Comparison of ENCODE assay signal across 19 cellular contexts in the genomic region with DNA sequence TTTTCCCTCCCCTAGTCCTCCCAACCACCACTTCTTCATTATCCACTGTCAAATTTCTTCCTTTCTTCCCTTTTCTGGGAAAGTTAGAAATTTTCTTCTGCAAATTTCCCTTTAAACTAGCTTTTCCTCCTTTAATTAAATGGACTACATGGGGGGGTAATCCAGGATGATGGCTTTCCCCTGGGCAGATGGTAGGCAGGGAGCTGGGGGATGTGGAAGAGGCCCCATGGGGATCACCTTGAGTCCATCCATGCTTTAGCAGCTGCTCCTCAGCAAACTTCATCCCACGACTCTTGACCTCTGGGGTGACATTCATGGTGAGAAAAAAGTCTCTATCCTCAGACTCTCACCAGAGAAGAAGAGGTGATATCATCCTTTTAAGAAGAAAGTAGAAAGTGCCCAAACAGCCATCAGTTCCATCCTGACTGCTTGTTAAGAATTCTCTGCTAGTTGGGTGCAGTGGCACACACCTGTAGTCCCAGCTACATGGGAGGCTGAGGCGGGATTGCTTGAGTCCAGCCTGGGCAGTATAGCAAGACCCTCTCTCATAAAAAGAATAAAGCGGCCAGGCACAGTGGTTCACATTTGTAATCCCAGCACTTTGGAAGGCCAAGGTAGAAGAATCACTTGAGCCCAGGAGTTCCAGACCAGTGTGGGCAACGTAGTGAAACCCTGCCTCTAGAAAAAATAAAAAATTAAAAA. TPM values are rescaled to one million over a fixed set of nuclear protein-coding genes. Genes with fewer than 3 reads are reported as not detected.
DNase-seq lines count a peak whose midpoint lies in the region; ATAC-seq and TF ChIP-seq lines count a peak whose summit lies in the region.
"Had no signal": no experiment of that assay in that cellular context is flagged by ENCODE, and none has a peak within 500 bp of the region (broad histone marks: within the 10 kb centered on the region; RNA-seq: fewer than 3 reads in every experiment).

No MANE protein-coding gene starts in this region.

- no peak for TF ChIP-seq POLR2A in body of pancreas (IDR thresholded peaks at IDR 0.05)

- H3K27me3 Mint-ChIP-seq in activated CD4-positive, alpha-beta memory T cell treated with anti-CD3 and anti-CD28 coated beads for 36 hours: no peaks in the 10 kb centered on the region
- no peaks in the 10 kb centered on the region for H3K27me3 Mint-ChIP-seq in activated CD4-positive, alpha-beta memory T cell treated with anti-CD3 and anti-CD28 coated beads, Interleukin-2, amount 10 ng/mL, durations not matched to agents 7 days and 5 days
- no peaks in the 10 kb centered on the region for H3K27me3 Mint-ChIP-seq in naive thymus-derived CD4-positive, alpha-beta T cell
- H3K27me3 Mint-ChIP-seq: central memory CD8-positive, alpha-beta T cell had no signal

- H3K4me3 ChIP-seq in Karpas-422 (ENCODE audit: low read length) (no peak overlapping the region; the same call in 1 of the 2 replicates), body of pancreas (no peak overlapping the region)
- H3K4me3 ChIP-seq in naive thymus-derived CD4-positive, alpha-beta T cell (ENCODE audit: low read length): no peak overlapping the region
- H3K4me3 ChIP-seq: A549, adrenal gland, tibial nerve had no signal

- POLR2A ChIA-PET in activated CD4-positive, alpha-beta memory T cell treated with anti-CD3 and anti-CD28 coated beads for 36 hours (lab: Charles Lee): no interaction called here
- POLR2A ChIA-PET in activated CD4-positive, alpha-beta memory T cell treated with anti-CD3 and anti-CD28 coated beads, Interleukin-2, amount 10 ng/mL, durations not matched to agents 7 days and 5 days (lab: Charles Lee): interaction anchor here (1.3 to 4.0 kb wide), 3 partner anchors 8 to 28 kb away, joined by 3 to 45 read pairs (median 13); partner anchors contain the start of gene NAXE
- POLR2A ChIA-PET in naive thymus-derived CD4-positive, alpha-beta T cell (lab: Charles Lee): interaction anchor here (7.5 kb wide), 1 partner anchor 6 kb away, joined by 58 read pairs; the partner anchor contains the start of gene NAXE

- peaks cover 35% of the 10 kb centered on the region for H3K79me2 ChIP-seq in Karpas-422 (ENCODE audit: low read length)

- WGBS in body of pancreas, 2 donors: 86 to 96% methylated on average over 4 of the region's 4 CpGs

- H3K36me3 ChIP-seq in Karpas-422 (ENCODE audit: insufficient read depth, low read length): peaks cover 42% of the 10 kb centered on the region
- H3K36me3 ChIP-seq in naive thymus-derived CD4-positive, alpha-beta T cell (ENCODE audit: control insufficient read depth in 2 of 3, insufficient read depth in 3 of 3, low read length in 3 of 3): peaks cover 0 to 53% (median 3%) of the 10 kb centered on the region in 3 experiments
- H3K36me3 ChIP-seq in body of pancreas (replicated peaks in 1 of 2; ENCODE audit: insufficient read depth in 1 of 2, low read depth in 2 of 2): peaks cover 0 to 9% of the 10 kb centered on the region in 2 donors

- H3K27me3 ChIP-seq in Karpas-422 (ENCODE audit: low read length) (no peaks in the 10 kb centered on the region), body of pancreas (no peaks in the 10 kb centered on the region)
- no peaks in the 10 kb centered on the region for H3K27me3 ChIP-seq in naive thymus-derived CD4-positive, alpha-beta T cell (ENCODE audit: control insufficient read depth in 2 of 2, insufficient read depth in 2 of 2, low read length in 2 of 2)
- H3K27me3 ChIP-seq: adrenal gland, tibial nerve had no signal

- peak overlapping the region; percentile 97 for H3K4me2 ChIP-seq in Karpas-422 (ENCODE audit: low read depth, low read length, poor library complexity, severe bottlenecking)

- H3K27ac ChIP-seq in Karpas-422 (ENCODE audit: low read length): peak overlapping the region; percentile 74; the same call in 1 of the 2 replicates
- peak overlapping the region; percentile 35 for H3K27ac ChIP-seq in naive thymus-derived CD4-positive, alpha-beta T cell (ENCODE audit: low read depth, low read length)
- no peak overlapping the region for H3K27ac ChIP-seq in body of pancreas
- H3K27ac ChIP-seq: A549, adrenal gland, tibial nerve, VCaP had no signal

- no peak for TF ChIP-seq CTCF in body of pancreas (IDR thresholded peaks at IDR 0.05)

- no peak for DNase-seq in activated CD4-positive, alpha-beta memory T cell treated with anti-CD3 and anti-CD28 coated beads for 36 hours
- no peak for DNase-seq in activated CD4-positive, alpha-beta memory T cell treated with anti-CD3 and anti-CD28 coated beads, Interleukin-2, amount 10 ng/mL, durations not matched to agents 7 days and 5 days
- DNase-seq in Karpas-422 (no peak), body of pancreas (no peak), SIG-M5 treated with dmso at 0.1 percent for 504 hours (lab: John Stamatoyannopoulos, UW; ENCODE audit: unreplicated experiment) (no peak)
- no peak for DNase-seq in naive thymus-derived CD4-positive, alpha-beta T cell
- DNase-seq: activated CD8-positive, alpha-beta memory T cell treated with anti-CD3 and anti-CD28 coated beads, Interleukin-2, amount 50 U/mL, for 48 hours; adrenal gland; left colon; NCI-H1092; NCI-H748 treated with DMSO at 0.1 percent for 48 hours; stimulated activated CD4-positive, alpha-beta T cell treated with anti-CD3 and anti-CD28 coated beads, Interleukin-4, amount 100 ng/mL, for 1 hour; stimulated activated CD8-positive, alpha-beta memory T cell treated with anti-CD3 and anti-CD28 coated beads, Interleukin-4, amount 100 ng/mL, for 48 hours had no signal

- peaks cover 33% of the 10 kb centered on the region for H3K4me1 ChIP-seq in Karpas-422 (ENCODE audit: low read length)
- peaks cover 9 to 19% of the 10 kb centered on the region in 2 donors for H3K4me1 ChIP-seq in naive thymus-derived CD4-positive, alpha-beta T cell (ENCODE audit: control insufficient read depth in 2 of 2, insufficient read depth in 2 of 2, low read length in 2 of 2)
- H3K4me1 ChIP-seq in body of pancreas: peaks cover 24% of the 10 kb centered on the region

- no peaks in the 10 kb centered on the region for H3K9me3 ChIP-seq in Karpas-422 (ENCODE audit: low read length)
- no peaks in the 10 kb centered on the region for H3K9me3 ChIP-seq in naive thymus-derived CD4-positive, alpha-beta T cell (ENCODE audit: control insufficient read depth in 2 of 3, low read length in 3 of 3)
- H3K9me3 ChIP-seq in body of pancreas: no peaks in the 10 kb centered on the region
- H3K9me3 ChIP-seq: A549, adrenal gland, tibial nerve had no signal

- intact Hi-C loops in activated CD4-positive, alpha-beta memory T cell treated with anti-CD3 and anti-CD28 coated beads for 36 hours (cut with micrococcal nuclease): no loop called here
- intact Hi-C loops in naive thymus-derived CD4-positive, alpha-beta T cell (cut with micrococcal nuclease): no loop called here
- intact Hi-C loops in body of pancreas (cut with DNase I): no loop called here

- H3K36me3 Mint-ChIP-seq in activated CD4-positive, alpha-beta memory T cell treated with anti-CD3 and anti-CD28 coated beads for 36 hours: peaks cover 21% of the 10 kb centered on the region
- H3K36me3 Mint-ChIP-seq in activated CD4-positive, alpha-beta memory T cell treated with anti-CD3 and anti-CD28 coated beads, Interleukin-2, amount 10 ng/mL, durations not matched to agents 7 days and 5 days (ENCODE audit: low read depth): peaks cover 36% of the 10 kb centered on the region
- peaks cover 3 to 18% (median 8%) of the 10 kb centered on the region in 5 donors for H3K36me3 Mint-ChIP-seq in naive thymus-derived CD4-positive, alpha-beta T cell

- no peak overlapping the region for H3K9ac ChIP-seq in Karpas-422 (ENCODE audit: low read length)

- H3K9me3 Mint-ChIP-seq in activated CD4-positive, alpha-beta memory T cell treated with anti-CD3 and anti-CD28 coated beads for 36 hours: no peaks in the 10 kb centered on the region
- no peaks in the 10 kb centered on the region for H3K9me3 Mint-ChIP-seq in activated CD4-positive, alpha-beta memory T cell treated with anti-CD3 and anti-CD28 coated beads, Interleukin-2, amount 10 ng/mL, durations not matched to agents 7 days and 5 days
- no peaks in the 10 kb centered on the region for H3K9me3 Mint-ChIP-seq in naive thymus-derived CD4-positive, alpha-beta T cell
- H3K9me3 Mint-ChIP-seq: central memory CD8-positive, alpha-beta T cell had no signal

- H3K4me3 Mint-ChIP-seq in activated CD4-positive, alpha-beta memory T cell treated with anti-CD3 and anti-CD28 coated beads for 36 hours: no peak overlapping the region
- no peak overlapping the region for H3K4me3 Mint-ChIP-seq in activated CD4-positive, alpha-beta memory T cell treated with anti-CD3 and anti-CD28 coated beads, Interleukin-2, amount 10 ng/mL, durations not matched to agents 7 days and 5 days
- H3K4me3 Mint-ChIP-seq in naive thymus-derived CD4-positive, alpha-beta T cell: peak overlapping the region in 2 of 10 donors; percentile 32 to 68
- H3K4me3 Mint-ChIP-seq: central memory CD8-positive, alpha-beta T cell had no signal

- CTCF ChIA-PET in activated CD4-positive, alpha-beta memory T cell treated with anti-CD3 and anti-CD28 coated beads for 36 hours (lab: Charles Lee): interaction anchor here (1.0 to 2.4 kb wide), 5 partner anchors 10 to 214 kb away, joined by 3 to 14 read pairs (median 4); no protein-coding TSS in a partner anchor
- CTCF ChIA-PET in activated CD4-positive, alpha-beta memory T cell treated with anti-CD3 and anti-CD28 coated beads, Interleukin-2, amount 10 ng/mL, durations not matched to agents 7 days and 5 days (lab: Charles Lee): interaction anchor here (1.2 to 1.6 kb wide), 2 partner anchors 8 to 98 kb away, joined by 3 to 4 read pairs; no protein-coding TSS in a partner anchor
- CTCF ChIA-PET in naive thymus-derived CD4-positive, alpha-beta T cell (lab: Charles Lee): interaction anchor here (0.7 to 2.2 kb wide), 3 partner anchors 12 to 223 kb away, joined by 3 to 6 read pairs (median 3); no protein-coding TSS in a partner anchor

- no peak overlapping the region for H2AFZ ChIP-seq in Karpas-422 (ENCODE audit: low read length)

- H4K20me1 ChIP-seq in Karpas-422 (ENCODE audit: insufficient read depth, low read depth, low read length): no peaks in the 10 kb centered on the region

- H3K4me1 Mint-ChIP-seq in activated CD4-positive, alpha-beta memory T cell treated with anti-CD3 and anti-CD28 coated beads for 36 hours (ENCODE audit: low read depth): peaks cover 38% of the 10 kb centered on the region
- peaks cover 43% of the 10 kb centered on the region for H3K4me1 Mint-ChIP-seq in activated CD4-positive, alpha-beta memory T cell treated with anti-CD3 and anti-CD28 coated beads, Interleukin-2, amount 10 ng/mL, durations not matched to agents 7 days and 5 days
- peaks cover 29 to 49% (median 43%) of the 10 kb centered on the region in 7 donors for H3K4me1 Mint-ChIP-seq in naive thymus-derived CD4-positive, alpha-beta T cell

- no peaks in the 10 kb centered on the region for H3K9me2 ChIP-seq in Karpas-422 (replicated peaks; ENCODE audit: insufficient read depth, low read length)

- peak overlapping the region; percentile 95 for H3K27ac Mint-ChIP-seq in activated CD4-positive, alpha-beta memory T cell treated with anti-CD3 and anti-CD28 coated beads for 36 hours
- H3K27ac Mint-ChIP-seq in activated CD4-positive, alpha-beta memory T cell treated with anti-CD3 and anti-CD28 coated beads, Interleukin-2, amount 10 ng/mL, durations not matched to agents 7 days and 5 days: no peak overlapping the region
- peak overlapping the region in 5 of 9 donors; percentile 28 to 92 (median 58) for H3K27ac Mint-ChIP-seq in naive thymus-derived CD4-positive, alpha-beta T cell

- no peak for ATAC-seq in naive thymus-derived CD4-positive, alpha-beta T cell
- no peak for ATAC-seq in body of pancreas
- ATAC-seq: left colon had no signal

RNA-seq across cellular contexts. Expression of gene GPATCH4, which starts 2.4 kb away (rescaled TPM):
- 10 to 100 TPM; 40.2 to 43.2 TPM for total RNA-seq in activated CD4-positive, alpha-beta memory T cell treated with anti-CD3 and anti-CD28 coated beads for 36 hours
- total RNA-seq in activated CD4-positive, alpha-beta memory T cell treated with anti-CD3 and anti-CD28 coated beads, Interleukin-2, amount 10 ng/mL, durations not matched to agents 7 days and 5 days: 10 to 100 TPM; 19.0 to 20.6 TPM
- 26.2 and 28.0 TPM in 2 replicates for total RNA-seq in Karpas-422 (2014; rRNA removed; shearing (Covaris generic); ENCODE audit: low replicate concordance)
- 10 to 100 TPM; 33.3 to 49.6 (median 39.1) TPM for total RNA-seq in naive thymus-derived CD4-positive, alpha-beta T cell
- polyA plus RNA-seq in naive thymus-derived CD4-positive, alpha-beta T cell: 10 to 100 TPM; 46.5 to 59.1 TPM
- 1 to 10 TPM; 8.9 to 9.6 TPM for total RNA-seq in body of pancreas

RNA-seq across cellular contexts. Expression of gene NAXE, which starts 7.3 kb away (rescaled TPM):
- total RNA-seq in activated CD4-positive, alpha-beta memory T cell treated with anti-CD3 and anti-CD28 coated beads for 36 hours: 10 to 100 TPM; 73.6 to 76.7 TPM
- total RNA-seq in activated CD4-positive, alpha-beta memory T cell treated with anti-CD3 and anti-CD28 coated beads, Interleukin-2, amount 10 ng/mL, durations not matched to agents 7 days and 5 days: 10 to 100 TPM; 45.3 to 46.1 TPM
- 113 and 135 TPM in 2 replicates for total RNA-seq in Karpas-422 (2014; rRNA removed; shearing (Covaris generic); ENCODE audit: low replicate concordance)
- 10 to 100 TPM; 25.6 to 58.8 (median 40.7) TPM for total RNA-seq in naive thymus-derived CD4-positive, alpha-beta T cell
- 100 to 1,000 TPM in 1 of 2 donors, 10 to 100 TPM in 1; 98.0 to 113 TPM for polyA plus RNA-seq in naive thymus-derived CD4-positive, alpha-beta T cell
- total RNA-seq in body of pancreas: 10 to 100 TPM; 46.1 to 62.8 TPM

RNA-seq across cellular contexts. Expression of gene TTC24, which starts 19.4 kb away (rescaled TPM):
- under 1 TPM; 0.51 to 0.90 TPM for total RNA-seq in activated CD4-positive, alpha-beta memory T cell treated with anti-CD3 and anti-CD28 coated beads for 36 hours
- total RNA-seq in activated CD4-positive, alpha-beta memory T cell treated with anti-CD3 and anti-CD28 coated beads, Interleukin-2, amount 10 ng/mL, durations not matched to agents 7 days and 5 days: under 1 TPM in 1 of 2 experiments, not detected in 1; 0.38 TPM
- 2.9 and 7.8 TPM in 2 replicates for total RNA-seq in Karpas-422 (2014; rRNA removed; shearing (Covaris generic); ENCODE audit: low replicate concordance)
- 10 to 100 TPM in 1 of 5 experiments, 1 to 10 TPM in 4; 2.8 to 10.2 (median 7.4) TPM for total RNA-seq in naive thymus-derived CD4-positive, alpha-beta T cell
- polyA plus RNA-seq in naive thymus-derived CD4-positive, alpha-beta T cell: 1 to 10 TPM in 1 of 2 donors, under 1 TPM in 1; 0.97 to 1.5 TPM
- total RNA-seq in body of pancreas: not detected
- total RNA-seq: adrenal gland, fibroblast of villous mesenchyme, osteocyte, tibial nerve had no signal
- polyA plus RNA-seq: A549 had no signal

RNA-seq across cellular contexts. Expression of gene HAPLN2, which starts 20.3 kb away (rescaled TPM):
- total RNA-seq in activated CD4-positive, alpha-beta memory T cell treated with anti-CD3 and anti-CD28 coated beads for 36 hours: under 1 TPM; 0.21 to 0.34 TPM
- total RNA-seq in activated CD4-positive, alpha-beta memory T cell treated with anti-CD3 and anti-CD28 coated beads, Interleukin-2, amount 10 ng/mL, durations not matched to agents 7 days and 5 days: not detected
- total RNA-seq in Karpas-422 (2014; rRNA removed; shearing (Covaris generic); ENCODE audit: low replicate concordance): 0.47 TPM in 1 of 2 replicates, not detected in the other
- total RNA-seq in naive thymus-derived CD4-positive, alpha-beta T cell: not detected
- not detected for polyA plus RNA-seq in naive thymus-derived CD4-positive, alpha-beta T cell
- total RNA-seq in body of pancreas: not detected
- total RNA-seq: fibroblast of villous mesenchyme, left colon had no signal

RNA-seq across cellular contexts. Expression of gene IQGAP3, which starts 26.5 kb away (rescaled TPM):
- 10 to 100 TPM; 16.9 to 19.3 TPM for total RNA-seq in activated CD4-positive, alpha-beta memory T cell treated with anti-CD3 and anti-CD28 coated beads for 36 hours
- 10 to 100 TPM; 18.4 to 19.7 TPM for total RNA-seq in activated CD4-positive, alpha-beta memory T cell treated with anti-CD3 and anti-CD28 coated beads, Interleukin-2, amount 10 ng/mL, durations not matched to agents 7 days and 5 days
- total RNA-seq in Karpas-422 (2014; rRNA removed; shearing (Covaris generic); ENCODE audit: low replicate concordance): 0.75 and 1.5 TPM in 2 replicates
- total RNA-seq in naive thymus-derived CD4-positive, alpha-beta T cell: 10 to 100 TPM in 1 of 5 experiments, under 1 TPM in 1, not detected in 3; 0.24 to 14.4 TPM
- not detected for polyA plus RNA-seq in naive thymus-derived CD4-positive, alpha-beta T cell
- under 1 TPM in 1 of 2 donors, not detected in 1; 0.52 TPM for total RNA-seq in body of pancreas

Comparison
In these comparisons a context has a peak if more than half of its experiments do, and no peak if none do; other contexts are left out.
1. H3K27ac ChIP-seq: peak in Karpas-422 (single experiment) and naive thymus-derived CD4-positive, alpha-beta T cell (single experiment); none in body of pancreas (0 of 4).